8 cellular contexts compared by ENCODE assay signal in the genomic region with DNA sequence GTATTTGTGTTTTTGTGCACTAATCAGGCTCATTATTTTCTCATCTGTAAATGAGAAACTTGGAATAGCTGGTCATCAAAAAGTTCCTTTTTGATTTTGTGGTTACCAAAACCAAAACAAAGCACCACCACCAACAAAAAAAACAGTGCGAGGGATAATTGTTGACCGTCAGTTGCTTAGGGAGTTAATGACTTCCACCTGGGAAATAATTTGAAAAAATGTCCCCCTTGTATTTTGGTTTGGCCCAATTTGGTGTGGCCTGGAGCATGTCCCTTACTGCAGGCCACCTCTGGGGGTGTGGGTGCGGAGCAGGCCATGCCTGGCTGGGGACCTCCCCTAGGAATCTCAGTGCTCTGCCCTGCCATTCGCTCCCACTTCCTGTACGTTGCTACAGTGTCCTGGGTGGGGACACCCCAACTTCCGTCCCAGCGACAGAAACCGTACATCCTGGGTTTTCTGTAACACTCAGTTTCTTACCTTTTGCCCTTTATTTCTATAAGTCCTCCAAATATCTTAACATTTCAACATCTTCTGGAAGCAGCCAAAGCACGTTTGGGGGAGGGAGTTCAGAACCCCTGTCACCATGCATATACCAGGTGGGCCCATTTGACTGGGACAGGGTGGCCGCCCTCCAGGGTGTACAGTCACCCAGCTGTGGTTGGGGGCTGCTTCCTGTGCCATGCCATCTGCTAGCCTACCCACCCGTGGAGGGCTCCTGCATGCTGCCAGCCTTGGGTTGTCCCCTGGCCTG. TPM values are rescaled to one million over a fixed set of nuclear protein-coding genes. Genes with fewer than 3 reads are reported as not detected.
DNase-seq lines count a peak whose midpoint lies in the region; ATAC-seq and TF ChIP-seq lines count a peak whose summit lies in the region.

No MANE protein-coding gene starts in this region.

- no peaks in the 10 kb centered on the region for H3K27me3 Mint-ChIP-seq in activated CD4-positive, alpha-beta T cell treated with anti-CD3 and anti-CD28 coated beads, Interleukin-2, amount 10 ng/mL, durations not matched to agents 7 days and 5 days
- H3K27me3 Mint-ChIP-seq in activated T-helper 1 cell treated with anti-CD3 and anti-CD28 coated beads, Interleukin-12 subunit alpha, Interleukin-12 subunit beta, Interleukin-2, Interleukin-4 antibody, amounts not matched to agents 30 ng/mL and 10 ng/mL and 1 ng/mL, durations not matched to agents 14 hours and 24 hours and 36 hours (ENCODE audit: insufficient read depth) = no peaks in the 10 kb centered on the region
- no peaks in the 10 kb centered on the region for H3K27me3 Mint-ChIP-seq in stimulated activated naive CD8-positive, alpha-beta T cell treated with anti-CD3 and anti-CD28 coated beads, Interleukin-15, Interleukin-2, amounts not matched to agents 100 ng/mL and 50 ng/mL, for 24 hours
- H3K27me3 Mint-ChIP-seq in HFFc6 (ENCODE audit: insufficient read depth) = no peaks in the 10 kb centered on the region; the same call in 1 of the 2 replicates

- ATAC-seq in HG03060 (IDR thresholded peaks at IDR 0.05; ENCODE audit: low read depth, unreplicated experiment) = peak; percentile 39

- H3K9me3 Mint-ChIP-seq in activated CD4-positive, alpha-beta T cell treated with anti-CD3 and anti-CD28 coated beads, Interleukin-2, amount 10 ng/mL, durations not matched to agents 7 days and 5 days = no peaks in the 10 kb centered on the region
- no peaks in the 10 kb centered on the region for H3K9me3 Mint-ChIP-seq in activated T-helper 1 cell treated with anti-CD3 and anti-CD28 coated beads, Interleukin-12 subunit alpha, Interleukin-12 subunit beta, Interleukin-2, Interleukin-4 antibody, amounts not matched to agents 30 ng/mL and 10 ng/mL and 1 ng/mL, durations not matched to agents 14 hours and 24 hours and 36 hours
- H3K9me3 Mint-ChIP-seq in stimulated activated naive CD8-positive, alpha-beta T cell treated with anti-CD3 and anti-CD28 coated beads, Interleukin-15, Interleukin-2, amounts not matched to agents 100 ng/mL and 50 ng/mL, for 24 hours = no peaks in the 10 kb centered on the region
- H3K9me3 Mint-ChIP-seq in HFFc6 = no peaks in the 10 kb centered on the region

- no peak for TF ChIP-seq CTCF in HFFc6 (IDR thresholded peaks at IDR 0.05)

- peak; percentile 51 for DNase-seq in activated CD4-positive, alpha-beta T cell treated with anti-CD3 and anti-CD28 coated beads, Interleukin-2, amount 10 ng/mL, durations not matched to agents 7 days and 5 days
- DNase-seq in activated CD4-positive, alpha-beta T cell treated with anti-CD3 and anti-CD28 coated beads, Interleukin-2, amount 50 U/mL, for 1 hour = no peak
- no peak for DNase-seq in activated T-helper 1 cell treated with anti-CD3 and anti-CD28 coated beads, Interleukin-12 subunit alpha, Interleukin-12 subunit beta, Interleukin-2, Interleukin-4 antibody, amounts not matched to agents 30 ng/mL and 10 ng/mL and 1 ng/mL, durations not matched to agents 14 hours and 24 hours and 36 hours (ENCODE audit: low spot score)
- no peak for DNase-seq in NCI-H2227 (lab: John Stamatoyannopoulos, UW; ENCODE audit: unreplicated experiment)
- no peak for DNase-seq in HFFc6
- no peak for DNase-seq in NCI-H774 (lab: John Stamatoyannopoulos, UW)

- POLR2A ChIA-PET in activated CD4-positive, alpha-beta T cell treated with anti-CD3 and anti-CD28 coated beads, Interleukin-2, amount 10 ng/mL, durations not matched to agents 7 days and 5 days (lab: Charles Lee) = interaction anchor here (1.1 kb wide), 1 partner anchor 30 kb away, joined by 4 read pairs; no protein-coding TSS in a partner anchor

- CTCF ChIA-PET in activated CD4-positive, alpha-beta T cell treated with anti-CD3 and anti-CD28 coated beads, Interleukin-2, amount 10 ng/mL, durations not matched to agents 7 days and 5 days (lab: Charles Lee) = interaction anchor here (0.5 to 1.4 kb wide), 5 partner anchors 12 to 470 kb away, joined by 3 read pairs; no protein-coding TSS in a partner anchor

- H3K4me3 Mint-ChIP-seq in activated CD4-positive, alpha-beta T cell treated with anti-CD3 and anti-CD28 coated beads, Interleukin-2, amount 10 ng/mL, durations not matched to agents 7 days and 5 days = peak overlapping the region; percentile 58
- peak overlapping the region; percentile 55 for H3K4me3 Mint-ChIP-seq in activated T-helper 1 cell treated with anti-CD3 and anti-CD28 coated beads, Interleukin-12 subunit alpha, Interleukin-12 subunit beta, Interleukin-2, Interleukin-4 antibody, amounts not matched to agents 30 ng/mL and 10 ng/mL and 1 ng/mL, durations not matched to agents 14 hours and 24 hours and 36 hours
- H3K4me3 Mint-ChIP-seq in stimulated activated naive CD8-positive, alpha-beta T cell treated with anti-CD3 and anti-CD28 coated beads, Interleukin-15, Interleukin-2, amounts not matched to agents 100 ng/mL and 50 ng/mL, for 24 hours = peak overlapping the region; percentile 80
- no peak overlapping the region for H3K4me3 Mint-ChIP-seq in HFFc6

- H3K27ac Mint-ChIP-seq in activated CD4-positive, alpha-beta T cell treated with anti-CD3 and anti-CD28 coated beads, Interleukin-2, amount 10 ng/mL, durations not matched to agents 7 days and 5 days = peak overlapping the region; percentile 83
- peak overlapping the region; percentile 81 for H3K27ac Mint-ChIP-seq in activated T-helper 1 cell treated with anti-CD3 and anti-CD28 coated beads, Interleukin-12 subunit alpha, Interleukin-12 subunit beta, Interleukin-2, Interleukin-4 antibody, amounts not matched to agents 30 ng/mL and 10 ng/mL and 1 ng/mL, durations not matched to agents 14 hours and 24 hours and 36 hours
- H3K27ac Mint-ChIP-seq in stimulated activated naive CD8-positive, alpha-beta T cell treated with anti-CD3 and anti-CD28 coated beads, Interleukin-15, Interleukin-2, amounts not matched to agents 100 ng/mL and 50 ng/mL, for 24 hours = peak overlapping the region; percentile 98
- H3K27ac Mint-ChIP-seq in HFFc6 = no peak overlapping the region

- H3K4me1 Mint-ChIP-seq in activated CD4-positive, alpha-beta T cell treated with anti-CD3 and anti-CD28 coated beads, Interleukin-2, amount 10 ng/mL, durations not matched to agents 7 days and 5 days = peaks cover 92% of the 10 kb centered on the region
- peaks cover 90% of the 10 kb centered on the region for H3K4me1 Mint-ChIP-seq in activated T-helper 1 cell treated with anti-CD3 and anti-CD28 coated beads, Interleukin-12 subunit alpha, Interleukin-12 subunit beta, Interleukin-2, Interleukin-4 antibody, amounts not matched to agents 30 ng/mL and 10 ng/mL and 1 ng/mL, durations not matched to agents 14 hours and 24 hours and 36 hours (ENCODE audit: low read depth)
- peaks cover 97% of the 10 kb centered on the region for H3K4me1 Mint-ChIP-seq in stimulated activated naive CD8-positive, alpha-beta T cell treated with anti-CD3 and anti-CD28 coated beads, Interleukin-15, Interleukin-2, amounts not matched to agents 100 ng/mL and 50 ng/mL, for 24 hours (ENCODE audit: low read depth)
- H3K4me1 Mint-ChIP-seq in HFFc6 (ENCODE audit: low read depth) = peaks cover 3% of the 10 kb centered on the region; the same call in 1 of the 2 replicates

- H3K36me3 Mint-ChIP-seq in activated CD4-positive, alpha-beta T cell treated with anti-CD3 and anti-CD28 coated beads, Interleukin-2, amount 10 ng/mL, durations not matched to agents 7 days and 5 days (ENCODE audit: low read depth) = peaks cover 52% of the 10 kb centered on the region
- H3K36me3 Mint-ChIP-seq in activated T-helper 1 cell treated with anti-CD3 and anti-CD28 coated beads, Interleukin-12 subunit alpha, Interleukin-12 subunit beta, Interleukin-2, Interleukin-4 antibody, amounts not matched to agents 30 ng/mL and 10 ng/mL and 1 ng/mL, durations not matched to agents 14 hours and 24 hours and 36 hours (ENCODE audit: low read depth) = peaks cover 29% of the 10 kb centered on the region
- H3K36me3 Mint-ChIP-seq in stimulated activated naive CD8-positive, alpha-beta T cell treated with anti-CD3 and anti-CD28 coated beads, Interleukin-15, Interleukin-2, amounts not matched to agents 100 ng/mL and 50 ng/mL, for 24 hours (ENCODE audit: low read depth) = peaks cover 24% of the 10 kb centered on the region
- no peaks in the 10 kb centered on the region for H3K36me3 Mint-ChIP-seq in HFFc6 (ENCODE audit: low read depth)

- intact Hi-C loops in activated T-helper 1 cell treated with anti-CD3 and anti-CD28 coated beads, Interleukin-12 subunit alpha, Interleukin-12 subunit beta, Interleukin-2, Interleukin-4 antibody, amounts not matched to agents 30 ng/mL and 10 ng/mL and 1 ng/mL, durations not matched to agents 14 hours and 24 hours and 36 hours (cut with micrococcal nuclease) = loop anchor here (2.0 kb wide), 3 partner anchors 21 to 199 kb away; no protein-coding TSS in a partner anchor

RNA-seq across cellular contexts. Expression of gene NCK2, which starts 31.3 kb away (rescaled TPM):
- 10 to 100 TPM; 73.3 to 84.1 TPM for total RNA-seq in activated CD4-positive, alpha-beta T cell treated with anti-CD3 and anti-CD28 coated beads, Interleukin-2, amount 10 ng/mL, durations not matched to agents 7 days and 5 days
- 79.9 and 86.8 TPM in 2 replicates for total RNA-seq in activated T-helper 1 cell treated with anti-CD3 and anti-CD28 coated beads, Interleukin-12 subunit alpha, Interleukin-12 subunit beta, Interleukin-2, Interleukin-4 antibody, amounts not matched to agents 30 ng/mL and 10 ng/mL and 1 ng/mL, durations not matched to agents 14 hours and 24 hours and 36 hours
- total RNA-seq in HFFc6 (2021; fragmentation: NEBNext Ultra II Directional; extraction: Animal tissue kit (Norgen Biotek cat#: 25700)) = 10 to 100 TPM; 18.6 to 20.2 (median 19.8) TPM
